ENCODE assay signal across 25 cellular contexts in the genomic region with DNA sequence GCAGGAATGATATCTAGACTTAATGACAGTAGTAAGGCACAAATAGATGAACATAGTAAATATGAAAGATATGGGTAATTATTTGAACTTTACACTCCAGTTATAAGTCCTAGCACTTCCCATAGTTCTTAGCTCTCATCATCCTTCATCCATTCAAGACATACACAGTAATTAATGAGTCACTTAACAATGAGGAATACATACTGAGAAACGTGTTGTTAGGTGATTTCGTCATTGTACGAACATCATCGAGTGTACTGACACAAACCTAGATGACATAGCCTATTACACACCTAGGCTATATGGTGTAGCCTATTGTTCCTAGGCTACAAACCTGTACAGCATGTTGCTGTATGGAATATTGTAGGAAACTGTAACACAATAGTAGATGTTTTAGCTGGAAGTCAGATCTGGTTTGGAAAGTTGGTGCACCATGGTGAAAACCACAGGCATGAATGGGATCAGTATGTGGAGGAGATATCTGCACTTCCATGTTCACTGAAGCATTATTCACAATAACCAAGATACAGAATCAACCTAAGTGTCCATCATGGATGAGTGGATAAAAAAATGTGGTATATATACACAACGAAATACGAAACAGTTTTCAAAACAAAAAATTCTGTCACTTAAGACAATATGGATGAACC.
"Had no signal": no experiment of that assay in that cellular context is flagged by ENCODE, and none has a peak within 500 bp of the region (broad histone marks: within the 10 kb centered on the region; RNA-seq: fewer than 3 reads in every experiment).

No MANE protein-coding gene starts in this region.

- H3K27me3 ChIP-seq: neural progenitor cell, right atrium auricular region, tibial nerve, uterus had no signal

- H3K27ac Mint-ChIP-seq: activated naive CD4-positive, alpha-beta T cell treated with anti-CD3 and anti-CD28 coated beads, Interleukin-2, amount 50 U/mL, for 72 hours; activated T-helper 1 cell treated with anti-CD3 and anti-CD28 coated beads, Interleukin-12 subunit alpha, Interleukin-12 subunit beta, Interleukin-2, Interleukin-4 antibody, amounts not matched to agents 30 ng/mL and 10 ng/mL and 1 ng/mL, durations not matched to agents 14 hours and 24 hours and 36 hours; dendritic cell treated with granulocyte-macrophage colony-stimulating factor and Interleukin-4, amounts not matched to agents 40 ng/mL and 50 ng/mL, for 4 days; memory B cell; naive thymus-derived CD4-positive, alpha-beta T cell; neural progenitor cell; progenitor cell of endocrine pancreas; stimulated activated naive CD8-positive, alpha-beta T cell treated with anti-CD3 and anti-CD28 coated beads, Interleukin-15, Interleukin-2, amounts not matched to agents 100 ng/mL and 50 ng/mL, for 24 hours had no signal

- H3K9me3 Mint-ChIP-seq: activated naive CD4-positive, alpha-beta T cell treated with anti-CD3 and anti-CD28 coated beads, Interleukin-2, amount 50 U/mL, for 72 hours; activated T-helper 1 cell treated with anti-CD3 and anti-CD28 coated beads, Interleukin-12 subunit alpha, Interleukin-12 subunit beta, Interleukin-2, Interleukin-4 antibody, amounts not matched to agents 30 ng/mL and 10 ng/mL and 1 ng/mL, durations not matched to agents 14 hours and 24 hours and 36 hours; brain; dendritic cell treated with granulocyte-macrophage colony-stimulating factor and Interleukin-4, amounts not matched to agents 40 ng/mL and 50 ng/mL, for 4 days; memory B cell; naive thymus-derived CD4-positive, alpha-beta T cell; neural progenitor cell; stimulated activated naive CD8-positive, alpha-beta T cell treated with anti-CD3 and anti-CD28 coated beads, Interleukin-15, Interleukin-2, amounts not matched to agents 100 ng/mL and 50 ng/mL, for 24 hours had no signal

- H3K4me1 Mint-ChIP-seq: memory B cell; naive thymus-derived CD4-positive, alpha-beta T cell had no signal

- H3K36me3 Mint-ChIP-seq: activated naive CD4-positive, alpha-beta T cell treated with anti-CD3 and anti-CD28 coated beads, Interleukin-2, amount 50 U/mL, for 72 hours; memory B cell had no signal

- H3K36me3 ChIP-seq: neural progenitor cell, right atrium auricular region, uterus had no signal

- H3K27me3 Mint-ChIP-seq: brain; dendritic cell treated with granulocyte-macrophage colony-stimulating factor and Interleukin-4, amounts not matched to agents 40 ng/mL and 50 ng/mL, for 4 days; progenitor cell of endocrine pancreas; stimulated activated naive CD8-positive, alpha-beta T cell treated with anti-CD3 and anti-CD28 coated beads, Interleukin-15, Interleukin-2, amounts not matched to agents 100 ng/mL and 50 ng/mL, for 24 hours had no signal

- H3K4me3 ChIP-seq: neural progenitor cell, right atrium auricular region, skin epidermis, tibial nerve, uterus had no signal

- H3K4me3 Mint-ChIP-seq: activated T-helper 1 cell treated with anti-CD3 and anti-CD28 coated beads, Interleukin-12 subunit alpha, Interleukin-12 subunit beta, Interleukin-2, Interleukin-4 antibody, amounts not matched to agents 30 ng/mL and 10 ng/mL and 1 ng/mL, durations not matched to agents 14 hours and 24 hours and 36 hours; brain; dendritic cell treated with granulocyte-macrophage colony-stimulating factor and Interleukin-4, amounts not matched to agents 40 ng/mL and 50 ng/mL, for 4 days; memory B cell; naive thymus-derived CD4-positive, alpha-beta T cell; neural progenitor cell; stimulated activated naive CD8-positive, alpha-beta T cell treated with anti-CD3 and anti-CD28 coated beads, Interleukin-15, Interleukin-2, amounts not matched to agents 100 ng/mL and 50 ng/mL, for 24 hours had no signal

- FAIRE-seq: endothelial cell of umbilical vein, frontal cortex had no signal

- DNase-seq: activated CD4-positive, alpha-beta T cell treated with anti-CD3 and anti-CD28 coated beads, Interleukin-2, amount 50 U/mL, for 4 hours; activated gamma-delta T cell treated with Interleukin-2 at 50 U/mL for 16 hours; amygdala; effector memory CD4-positive, alpha-beta T cell; head of caudate nucleus; left ventricle myocardium superior; naive thymus-derived CD4-positive, alpha-beta T cell; stimulated activated CD4-positive, alpha-beta T cell treated with anti-CD3 and anti-CD28 coated beads, Interleukin-15, amount 100 ng/mL, for 24 hours; stimulated activated CD4-positive, alpha-beta T cell treated with anti-CD3 and anti-CD28 coated beads, Interleukin-2, amount 100 ng/mL, for 48 hours; SW 1271; T-helper 2 cell; uterus had no signal
